In genomic region chr9:129095170-129095667, GRCh38 we compare ENCODE assay signal across 1 cellular context.
TF ChIP-seq lines count a peak whose summit lies in the region.

No MANE protein-coding gene starts in this region.

TF ChIP-seq in endothelial cell of umbilical vein, 7 proteins besides CTCF, POLR2A, EP300 and RAD21:
- TF ChIP-seq EZH2 (IDR thresholded peaks at IDR 0.05; ENCODE audit: borderline replicate concordance, low read depth, low read length, severe bottlenecking) (no peak), POLR2AphosphoS5 (IDR thresholded peaks at IDR 0.05; ENCODE audit: insufficient read depth, low read depth, low read length) (no peak), GATA2 (IDR thresholded peaks at IDR 0.05; ENCODE audit: insufficient read depth, insufficient read length, low read depth, low read length) (no peak), JUN (IDR thresholded peaks at IDR 0.05; ENCODE audit: borderline replicate concordance, insufficient read depth, insufficient read length, low read depth) (no peak), FOS (IDR thresholded peaks at IDR 0.05; ENCODE audit: borderline replicate concordance, insufficient read depth, low read length) (no peak), MYC (IDR thresholded peaks at IDR 0.05; ENCODE audit: low read depth, low read length) (no peak), MAX (IDR thresholded peaks at IDR 0.05; ENCODE audit: insufficient read depth, insufficient read length) (no peak)
TF ChIP-seq in endothelial cell of umbilical vein: peak in this region for 0.
